ENCODE assay signal across 28 cellular contexts in the genomic region with DNA sequence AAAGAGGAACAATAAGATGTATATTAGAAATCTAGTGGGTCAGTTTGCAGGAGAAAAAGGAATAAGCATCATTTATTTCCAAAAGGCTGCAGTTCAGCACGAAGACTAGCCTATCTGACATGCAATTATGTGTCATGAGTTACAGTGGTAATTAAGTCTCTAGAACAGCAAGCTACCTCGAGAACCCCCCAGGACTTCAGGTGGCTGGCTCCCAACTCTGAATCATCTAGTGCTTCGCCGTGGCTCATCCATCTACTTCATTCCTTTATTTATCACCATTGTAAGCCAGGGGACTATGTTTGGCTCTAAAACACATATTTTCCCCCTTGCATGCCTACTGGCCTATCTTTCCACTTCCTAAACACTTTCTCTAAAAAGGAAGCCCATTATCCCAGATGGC.
DNase-seq lines count a peak whose midpoint lies in the region; ATAC-seq, FAIRE-seq and TF ChIP-seq lines count a peak whose summit lies in the region.
"Had no signal": no experiment of that assay in that cellular context is flagged by ENCODE, and none has a peak within 500 bp of the region (broad histone marks: within the 10 kb centered on the region; RNA-seq: fewer than 3 reads in every experiment).

No MANE protein-coding gene starts in this region.

- H3K36me3 Mint-ChIP-seq in astrocyte (ENCODE audit: low read depth, unreplicated experiment) = peaks cover 5% of the 10 kb centered on the region
- no peaks in the 10 kb centered on the region for H3K36me3 Mint-ChIP-seq in nephron progenitor cell (ENCODE audit: low read depth)
- no peaks in the 10 kb centered on the region for H3K36me3 Mint-ChIP-seq in activated T-cell treated with anti-CD3 and anti-CD28 coated beads, Interleukin-2, amount 50 U/mL, for 24 hours (ENCODE audit: low read depth)
- H3K36me3 Mint-ChIP-seq: activated CD8-positive, alpha-beta memory T cell treated with anti-CD3 and anti-CD28 coated beads, Interleukin-2, amount 10 ng/mL, durations not matched to agents 7 days and 5 days; activated naive CD8-positive, alpha-beta T cell treated with anti-CD3 and anti-CD28 coated beads, Interleukin-2, amount 10 ng/mL, durations not matched to agents 7 days and 5 days; brain; CD14-positive monocyte; naive B cell had no signal

- DNase-seq in AG10803 (ENCODE audit: low read depth) = peak; percentile 84
- DNase-seq in GOT3 (lab: John Stamatoyannopoulos, UW) = peak; percentile 13
- peak; percentile 92 for DNase-seq in astrocyte (ENCODE audit: low read depth)
- no peak for DNase-seq in nephron progenitor cell
- DNase-seq in ureter (ENCODE audit: low spot score) = no peak
- DNase-seq in activated CD8-positive, alpha-beta memory T cell treated with anti-CD3 and anti-CD28 coated beads, Interleukin-2, amount 50 U/mL, for 4 hours = no peak
- DNase-seq in activated T-cell treated with anti-CD3 and anti-CD28 coated beads, Interleukin-2, amount 50 U/mL, for 24 hours = no peak
- DNase-seq: activated CD4-positive, alpha-beta T cell treated with anti-CD3 and anti-CD28 coated beads for 4 hours; activated CD8-positive, alpha-beta memory T cell treated with anti-CD3 and anti-CD28 coated beads, Interleukin-2, amount 10 ng/mL, durations not matched to agents 7 days and 5 days; activated naive CD8-positive, alpha-beta T cell treated with anti-CD3 and anti-CD28 coated beads, Interleukin-2, amount 10 ng/mL, durations not matched to agents 7 days and 5 days; colonic mucosa; effector memory CD8-positive, alpha-beta T cell; kidney glomerular epithelial cell; naive B cell; NCI-H1092 treated with DMSO at 0.1 percent for 48 hours; NCI-H2029; NCI-H345; ovary; stimulated activated CD8-positive, alpha-beta memory T cell treated with anti-CD3 and anti-CD28 coated beads, Interleukin-4, amount 100 ng/mL, for 48 hours; T-helper 1 cell; upper lobe of left lung had no signal

- H3K4me1 Mint-ChIP-seq in astrocyte (ENCODE audit: low read depth, unreplicated experiment) = no peaks in the 10 kb centered on the region
- H3K4me1 Mint-ChIP-seq in nephron progenitor cell = peaks cover 30% of the 10 kb centered on the region
- peaks cover 3% of the 10 kb centered on the region for H3K4me1 Mint-ChIP-seq in activated T-cell treated with anti-CD3 and anti-CD28 coated beads, Interleukin-2, amount 50 U/mL, for 24 hours (ENCODE audit: low read depth)
- H3K4me1 Mint-ChIP-seq: activated CD8-positive, alpha-beta memory T cell treated with anti-CD3 and anti-CD28 coated beads, Interleukin-2, amount 10 ng/mL, durations not matched to agents 7 days and 5 days; brain; CD14-positive monocyte had no signal

- H3K9ac ChIP-seq in astrocyte (ENCODE audit: low read length) = no peak overlapping the region

- no peaks in the 10 kb centered on the region for H3K4me1 ChIP-seq in astrocyte (ENCODE audit: insufficient read depth, low read length)
- H3K4me1 ChIP-seq: colonic mucosa, SJSA1, upper lobe of left lung had no signal

- no peak overlapping the region for H3K27ac ChIP-seq in astrocyte (ENCODE audit: low read depth, low read length)
- H3K27ac ChIP-seq: colonic mucosa, ovary, SJSA1, upper lobe of left lung had no signal

- peaks cover 8% of the 10 kb centered on the region for H3K27me3 Mint-ChIP-seq in astrocyte (ENCODE audit: low read depth, unreplicated experiment)
- no peaks in the 10 kb centered on the region for H3K27me3 Mint-ChIP-seq in nephron progenitor cell (ENCODE audit: low read depth, poor library complexity)
- H3K27me3 Mint-ChIP-seq in activated T-cell treated with anti-CD3 and anti-CD28 coated beads, Interleukin-2, amount 50 U/mL, for 24 hours = peaks cover 13% of the 10 kb centered on the region
- H3K27me3 Mint-ChIP-seq: activated CD8-positive, alpha-beta memory T cell treated with anti-CD3 and anti-CD28 coated beads, Interleukin-2, amount 10 ng/mL, durations not matched to agents 7 days and 5 days had no signal

- H3K27me3 ChIP-seq in astrocyte (ENCODE audit: insufficient read depth, low read length) = no peaks in the 10 kb centered on the region
- H3K27me3 ChIP-seq: colonic mucosa, ovary, SJSA1, upper lobe of left lung had no signal

- peak overlapping the region; percentile 3 for H3K4me2 ChIP-seq in astrocyte (ENCODE audit: low read length)

- no peaks in the 10 kb centered on the region for H3K9me3 ChIP-seq in astrocyte (ENCODE audit: insufficient read depth, low read depth, low read length)
- H3K9me3 ChIP-seq: colonic mucosa, ovary, SJSA1, upper lobe of left lung had no signal

- FAIRE-seq in astrocyte (lab: Jason Lieb, UNC) = no peak
- FAIRE-seq: RCC 7860 had no signal

- H3K36me3 ChIP-seq in astrocyte (ENCODE audit: insufficient read depth, low read length) = no peaks in the 10 kb centered on the region
- H3K36me3 ChIP-seq: colonic mucosa, ovary, SJSA1, upper lobe of left lung had no signal

- no peak overlapping the region for H3K4me3 Mint-ChIP-seq in astrocyte (ENCODE audit: unreplicated experiment)
- H3K4me3 Mint-ChIP-seq in nephron progenitor cell = no peak overlapping the region
- H3K4me3 Mint-ChIP-seq in activated T-cell treated with anti-CD3 and anti-CD28 coated beads, Interleukin-2, amount 50 U/mL, for 24 hours = no peak overlapping the region
- H3K4me3 Mint-ChIP-seq: activated CD8-positive, alpha-beta memory T cell treated with anti-CD3 and anti-CD28 coated beads, Interleukin-2, amount 10 ng/mL, durations not matched to agents 7 days and 5 days; activated naive CD8-positive, alpha-beta T cell treated with anti-CD3 and anti-CD28 coated beads, Interleukin-2, amount 10 ng/mL, durations not matched to agents 7 days and 5 days; brain; CD14-positive monocyte; effector memory CD8-positive, alpha-beta T cell; naive B cell had no signal

- no peaks in the 10 kb centered on the region for H4K20me1 ChIP-seq in astrocyte (ENCODE audit: insufficient read depth, low read length)

- no peak overlapping the region for H3K4me3 ChIP-seq in AG10803 (ENCODE audit: low read length)
- H3K4me3 ChIP-seq in astrocyte (ENCODE audit: insufficient read depth, low read depth, low read length) = no peak overlapping the region
- H3K4me3 ChIP-seq: colonic mucosa, ovary, SJSA1, upper lobe of left lung had no signal

- no peak overlapping the region for H2AFZ ChIP-seq in astrocyte (ENCODE audit: low read depth, low read length)

- TF ChIP-seq CTCF in AG10803 (conservative IDR thresholded peaks at IDR 0.05; ENCODE audit: low read length) (no peak), astrocyte (IDR thresholded peaks at IDR 0.05; ENCODE audit: insufficient read depth, low read depth, low read length) (no peak), nephron progenitor cell (IDR thresholded peaks at IDR 0.05) (no peak)

- H3K27ac Mint-ChIP-seq in astrocyte (ENCODE audit: unreplicated experiment) = no peak overlapping the region
- H3K27ac Mint-ChIP-seq in nephron progenitor cell = peak overlapping the region; percentile 31
- H3K27ac Mint-ChIP-seq in activated T-cell treated with anti-CD3 and anti-CD28 coated beads, Interleukin-2, amount 50 U/mL, for 24 hours = no peak overlapping the region
- H3K27ac Mint-ChIP-seq: activated CD8-positive, alpha-beta memory T cell treated with anti-CD3 and anti-CD28 coated beads, Interleukin-2, amount 10 ng/mL, durations not matched to agents 7 days and 5 days; activated naive CD8-positive, alpha-beta T cell treated with anti-CD3 and anti-CD28 coated beads, Interleukin-2, amount 10 ng/mL, durations not matched to agents 7 days and 5 days; activated T-helper 2 cell treated with anti-CD3 and anti-CD28 coated beads, Interferon-gamma antibody, Interleukin-2, Interleukin-4, amounts not matched to agents 10 μg/mL and 5 μg/mL and 100 μg/mL, durations not matched to agents 14 hours and 24 hours and 36 hours; CD14-positive monocyte; effector memory CD8-positive, alpha-beta T cell; naive B cell had no signal

- no peak for ATAC-seq in GM21786 (IDR thresholded peaks at IDR 0.05; ENCODE audit: unreplicated experiment)
- ATAC-seq: activated CD8-positive, alpha-beta memory T cell treated with anti-CD3 and anti-CD28 coated beads, Interleukin-2, amount 10 ng/mL, durations not matched to agents 7 days and 5 days; effector memory CD8-positive, alpha-beta T cell; esophagus mucosa had no signal

- no peaks in the 10 kb centered on the region for H3K9me3 Mint-ChIP-seq in astrocyte (ENCODE audit: unreplicated experiment)
- H3K9me3 Mint-ChIP-seq in nephron progenitor cell = peaks cover 5% of the 10 kb centered on the region
- no peaks in the 10 kb centered on the region for H3K9me3 Mint-ChIP-seq in activated T-cell treated with anti-CD3 and anti-CD28 coated beads, Interleukin-2, amount 50 U/mL, for 24 hours
- H3K9me3 Mint-ChIP-seq: activated naive CD8-positive, alpha-beta T cell treated with anti-CD3 and anti-CD28 coated beads, Interleukin-2, amount 10 ng/mL, durations not matched to agents 7 days and 5 days; activated T-helper 2 cell treated with anti-CD3 and anti-CD28 coated beads, Interferon-gamma antibody, Interleukin-2, Interleukin-4, amounts not matched to agents 10 μg/mL and 5 μg/mL and 100 μg/mL, durations not matched to agents 14 hours and 24 hours and 36 hours; brain; effector memory CD8-positive, alpha-beta T cell had no signal

- no peaks in the 10 kb centered on the region for H3K79me2 ChIP-seq in astrocyte (ENCODE audit: insufficient read depth, low read length)

Comparison
In these comparisons a context has a peak if more than half of its experiments do, and no peak if none do; other contexts are left out.
1. DNase-seq: peak in AG10803 (single experiment), GOT3 (single experiment) and astrocyte (single experiment); none in nephron progenitor cell (single experiment), ureter (single experiment), activated CD8-positive, alpha-beta memory T cell treated with anti-CD3 and anti-CD28 coated beads, Interleukin-2, amount 50 U/mL, for 4 hours (single experiment) and activated T-cell treated with anti-CD3 and anti-CD28 coated beads, Interleukin-2, amount 50 U/mL, for 24 hours (single experiment).